Comparison of ENCODE assay signal across 13 cellular contexts in genomic region chr2:69639246-69639645, GRCh38. TPM values are rescaled to one million over a fixed set of nuclear protein-coding genes. Genes with fewer than 3 reads are reported as not detected.
DNase-seq lines count a peak whose midpoint lies in the region; ATAC-seq and TF ChIP-seq lines count a peak whose summit lies in the region.
"Had no signal": no experiment of that assay in that cellular context is flagged by ENCODE, and none has a peak within 500 bp of the region (broad histone marks: within the 10 kb centered on the region; RNA-seq: fewer than 3 reads in every experiment).

No MANE protein-coding gene starts in this region.

- TF ChIP-seq CTCF in Loucy (conservative IDR thresholded peaks at IDR 0.05; ENCODE audit: low read length) (no peak), astrocyte of the cerebellum (IDR thresholded peaks at IDR 0.05; ENCODE audit: low read depth, low read length, missing control alignments) (no peak), nephron (IDR thresholded peaks at IDR 0.05; ENCODE audit: unreplicated experiment in 3 of 3) (no peak)

- H3K27me3 Mint-ChIP-seq in CD8-positive, alpha-beta memory T cell, result peaks cover 0 to 2% of the 10 kb centered on the region in 2 donors
- H3K27me3 Mint-ChIP-seq in nephron (ENCODE audit: low read depth), result no peaks in the 10 kb centered on the region

- no peaks in the 10 kb centered on the region for H3K9me2 ChIP-seq in Loucy (replicated peaks; ENCODE audit: low read depth, low read length)

- peak overlapping the region; percentile 20 to 97 (median 91) for H3K27ac Mint-ChIP-seq in CD8-positive, alpha-beta memory T cell
- H3K27ac Mint-ChIP-seq in nephron, result peak overlapping the region; percentile 30 to 60 (median 44)

- H3K27me3 ChIP-seq in CD8-positive, alpha-beta memory T cell (ENCODE audit: insufficient read depth, low read length, poor library complexity, severe bottlenecking), result no peaks in the 10 kb centered on the region
- H3K27me3 ChIP-seq in Loucy (ENCODE audit: insufficient read depth, low read length, poor library complexity, severe bottlenecking), result no peaks in the 10 kb centered on the region
- H3K27me3 ChIP-seq: tibial nerve had no signal

- POLR2A ChIA-PET in CD8-positive, alpha-beta memory T cell (lab: Charles Lee), result no interaction called here

- peaks cover 92% of the 10 kb centered on the region for H3K79me2 ChIP-seq in Loucy (ENCODE audit: insufficient read depth, low read length)

- H3K4me1 ChIP-seq in CD8-positive, alpha-beta memory T cell (ENCODE audit: insufficient read depth, low read length), result peaks cover 58% of the 10 kb centered on the region
- H3K4me1 ChIP-seq in Loucy (ENCODE audit: insufficient read depth, low read length, poor library complexity, severe bottlenecking), result peaks cover 69% of the 10 kb centered on the region

- peak overlapping the region; percentile 79 for H3K4me3 ChIP-seq in CD8-positive, alpha-beta memory T cell (ENCODE audit: low read length)
- H3K4me3 ChIP-seq in Loucy (ENCODE audit: low read length, poor library complexity, severe bottlenecking) (peak overlapping the region; percentile 81), astrocyte of the cerebellum (ENCODE audit: low read depth, low read length) (peak overlapping the region; percentile 85)
- H3K4me3 ChIP-seq: tibial nerve had no signal

- peaks cover 6% of the 10 kb centered on the region; the same call in 1 of the 2 replicates for H3F3A ChIP-seq in Loucy (ENCODE audit: low read depth)

- no peaks in the 10 kb centered on the region for H3K36me3 ChIP-seq in CD8-positive, alpha-beta memory T cell (ENCODE audit: insufficient read depth, low read length)
- H3K36me3 ChIP-seq in Loucy (ENCODE audit: insufficient read depth, low read length), result no peaks in the 10 kb centered on the region
- H3K36me3 ChIP-seq: tibial nerve had no signal

- peaks cover 58 to 74% (median 73%) of the 10 kb centered on the region in 3 donors for H3K4me1 Mint-ChIP-seq in CD8-positive, alpha-beta memory T cell
- peaks cover 36% of the 10 kb centered on the region for H3K4me1 Mint-ChIP-seq in nephron

- no peak for ATAC-seq in left lobe of liver

- H3K4me2 ChIP-seq in Loucy (ENCODE audit: low read depth, low read length, poor library complexity, severe bottlenecking), result peak overlapping the region; percentile 87

- H3K4me3 Mint-ChIP-seq in CD8-positive, alpha-beta memory T cell, result peak overlapping the region; percentile 95 to 99 (median 97)
- peak overlapping the region; percentile 21 to 52 (median 22) for H3K4me3 Mint-ChIP-seq in nephron

- CTCF ChIA-PET in CD8-positive, alpha-beta memory T cell (lab: Charles Lee), result interaction anchor here (0.7 to 9.4 kb wide), 3 partner anchors 11 to 76 kb away, joined by 4 to 66 read pairs (median 17); no protein-coding TSS in a partner anchor

- no peak for DNase-seq in CD8-positive, alpha-beta memory T cell
- no peak for DNase-seq in astrocyte of the cerebellum (ENCODE audit: low read depth)
- no peak for DNase-seq in NCI-H1694 (lab: John Stamatoyannopoulos, UW)
- DNase-seq in left lobe of liver (ENCODE audit: low spot score), result no peak
- DNase-seq in LoVo (ENCODE audit: low spot score), result no peak
- DNase-seq: dermis blood vessel endothelial cell, GDM1, kidney glomerular epithelial cell, T1000 had no signal

- in situ Hi-C loops in astrocyte of the cerebellum (cut with HindIII; ENCODE audit: low sequenced_read_pairs), result no loop called here

- H3K27ac ChIP-seq in CD8-positive, alpha-beta memory T cell (ENCODE audit: low read depth, low read length), result no peak overlapping the region
- H3K27ac ChIP-seq: RWPE1, tibial nerve had no signal

- H3K36me3 Mint-ChIP-seq in CD8-positive, alpha-beta memory T cell, result peaks cover 0 to 70% (median 19%) of the 10 kb centered on the region in 3 donors
- peaks cover 20% of the 10 kb centered on the region for H3K36me3 Mint-ChIP-seq in nephron (ENCODE audit: low read depth)

- peaks cover 80% of the 10 kb centered on the region for H4K20me1 ChIP-seq in Loucy (ENCODE audit: insufficient read depth, low read length, poor library complexity, severe bottlenecking)

- H3K9me3 Mint-ChIP-seq in CD8-positive, alpha-beta memory T cell, result no peaks in the 10 kb centered on the region
- no peaks in the 10 kb centered on the region for H3K9me3 Mint-ChIP-seq in nephron

- H3K9ac ChIP-seq in Loucy (ENCODE audit: low read depth, low read length, poor library complexity, severe bottlenecking), result peak overlapping the region; percentile 94

- no peak overlapping the region for H2AFZ ChIP-seq in Loucy (ENCODE audit: low read length)

- H3K9me3 ChIP-seq in CD8-positive, alpha-beta memory T cell (ENCODE audit: low read length), result no peaks in the 10 kb centered on the region
- no peaks in the 10 kb centered on the region for H3K9me3 ChIP-seq in Loucy (ENCODE audit: insufficient read depth, low read depth, low read length)
- H3K9me3 ChIP-seq: tibial nerve had no signal

RNA-seq across cellular contexts. Expression of gene AAK1, which starts 4.3 kb away (rescaled TPM):
- 10 to 100 TPM; 71.7 to 74.0 TPM for total RNA-seq in CD8-positive, alpha-beta memory T cell
- polyA plus RNA-seq in CD8-positive, alpha-beta memory T cell, result 114 TPM
- 16.2 TPM for total RNA-seq in left lobe of liver
